ENCODE assay signal across 33 cellular contexts in genomic region chr21:30900881-30901280, GRCh38. TPM values are rescaled to one million over a fixed set of nuclear protein-coding genes. Genes with fewer than 3 reads are reported as not detected.
"Had no signal": no experiment of that assay in that cellular context is flagged by ENCODE, and none has a peak within 500 bp of the region (broad histone marks: within the 10 kb centered on the region; RNA-seq: fewer than 3 reads in every experiment).

No MANE protein-coding gene starts in this region.

- H2AFZ ChIP-seq: neural progenitor cell, parathyroid adenoma had no signal

- ATAC-seq: natural killer cell; psoas muscle; right cardiac atrium; sciatic nerve; stimulated activated memory B cell treated with anti-CD40 and anti-IgM and Interleukin-4, amounts not matched to agents 10 μg/mL and 1 μg/mL and 100 μg/mL, for 72 hours; stimulated activated naive CD8-positive, alpha-beta T cell treated with anti-CD3 and anti-CD28 coated beads, Interleukin-15, amount 100 ng/mL, for 72 hours; stimulated activated naive CD8-positive, alpha-beta T cell treated with anti-CD3 and anti-CD28 coated beads, Interleukin-15, Interleukin-2, amounts not matched to agents 100 U/mL and 50 U/mL, for 24 hours; upper lobe of right lung had no signal

- H3K36me3 ChIP-seq: neural progenitor cell, ovary, spleen, suprapubic skin, tibial artery, transverse colon, upper lobe of right lung, vagina had no signal

- H3K4me2 ChIP-seq: neural progenitor cell, smooth muscle cell had no signal

- H3K79me2 ChIP-seq: parathyroid adenoma had no signal

- H3K4me3 ChIP-seq: neural progenitor cell, ovary, psoas muscle, skin epidermis, smooth muscle cell, spleen, suprapubic skin, testis, tibial artery, transverse colon, upper lobe of right lung, vagina had no signal

- H3K4me1 ChIP-seq: parathyroid adenoma, psoas muscle, spleen, suprapubic skin, testis, tibial artery, transverse colon, upper lobe of right lung, vagina had no signal

- H3K27ac ChIP-seq: neural progenitor cell, ovary, parathyroid adenoma, psoas muscle, skin epidermis, spleen, suprapubic skin, testis, tibial artery, transverse colon, upper lobe of right lung, vagina had no signal

- H3K9ac ChIP-seq: neural progenitor cell, parathyroid adenoma had no signal

- DNase-seq: natural killer cell; occipital lobe; ovary; posterior cingulate gyrus; psoas muscle; right cardiac atrium; spleen; stimulated activated CD4-positive, alpha-beta T cell treated with anti-CD3 and anti-CD28 coated beads, Interleukin-12 subunit alpha, Interleukin-12 subunit beta, amount 100 ng/mL, for 4 hours; stimulated activated CD4-positive, alpha-beta T cell treated with anti-CD3 and anti-CD28 coated beads, Interleukin-1b, Interleukin-23, amount 100 ng/mL, for 48 hours; stimulated activated CD4-positive, alpha-beta T cell treated with anti-CD3 and anti-CD28 coated beads, Interleukin-4, amount 100 ng/mL, for 1 hour; stimulated activated CD4-positive, alpha-beta T cell treated with anti-CD3 and anti-CD28 coated beads, Interleukin-4, amount 100 ng/mL, for 4 hours; stimulated activated CD8-positive, alpha-beta memory T cell treated with anti-CD3 and anti-CD28 coated beads, Interleukin-4, amount 100 ng/mL, for 48 hours; stimulated activated naive CD4-positive, alpha-beta T cell; stimulated activated naive CD8-positive, alpha-beta T cell treated with anti-CD3 and anti-CD28 coated beads, Interleukin-15, amount 100 ng/mL, for 72 hours; stimulated activated naive CD8-positive, alpha-beta T cell treated with anti-CD3 and anti-CD28 coated beads, Interleukin-15, Interleukin-2, amounts not matched to agents 100 U/mL and 50 U/mL, for 24 hours; substantia nigra; testis; tibial artery; transverse colon; upper lobe of right lung had no signal

- H3K27me3 ChIP-seq: neural progenitor cell, ovary, spleen, suprapubic skin, testis, tibial artery, transverse colon, upper lobe of right lung, vagina had no signal

- H3K9me3 ChIP-seq: ovary, psoas muscle, spleen, suprapubic skin, testis, tibial artery, transverse colon, upper lobe of right lung, vagina had no signal

RNA-seq across cellular contexts. Expression of gene KRTAP11-1, which starts 19.5 kb away (rescaled TPM):
- total RNA-seq: natural killer cell, occipital lobe, osteoblast, ovary, progenitor cell of endocrine pancreas, psoas muscle, renal cortical epithelial cell, right cardiac atrium, sciatic nerve, smooth muscle cell, spleen, transverse colon, upper lobe of right lung, urinary bladder, vagina had no signal
- polyA plus RNA-seq: neural cell, ovary, psoas muscle, right cardiac atrium, smooth muscle cell, spleen, urinary bladder had no signal
